23 cellular contexts compared by ENCODE assay signal in genomic region chr5:7464182-7464581, GRCh38.
DNase-seq lines count a peak whose midpoint lies in the region; ATAC-seq, FAIRE-seq and TF ChIP-seq lines count a peak whose summit lies in the region.
"Had no signal": no experiment of that assay in that cellular context is flagged by ENCODE, and none has a peak within 500 bp of the region (broad histone marks: within the 10 kb centered on the region; RNA-seq: fewer than 3 reads in every experiment).

No MANE protein-coding gene starts in this region.

- in situ Hi-C loops in K562 (cut with MboI), result no loop called here

- no peak for TF ChIP-seq RAD21 in K562 (CRISPR knock-in tag; conservative IDR thresholded peaks at IDR 0.05 in 1 of 2, IDR thresholded peaks at IDR 0.05 in 1 of 2)

- no TSS peak for BruUV-seq in K562 (replicated peaks; lab: Mats Ljungman, UMichigan)

- no peak for TF ChIP-seq POLR2A in K562 (conservative IDR thresholded peaks at IDR 0.05)

- H4K20me1 ChIP-seq in K562 (replicated peaks; ENCODE audit: control insufficient read depth, insufficient read depth, low read length), result no peaks in the 10 kb centered on the region

- H2AFZ ChIP-seq in K562 (ENCODE audit: low read depth, low read length), result no peak overlapping the region
- H2AFZ ChIP-seq: parathyroid adenoma had no signal

- CTCF ChIA-PET in K562 (lab: Yijun Ruan, JAX; ENCODE audit: low intra/inter-chr PET ratio), result no interaction called here

- H3K79me2 ChIP-seq in K562 (ENCODE audit: control insufficient read depth, insufficient read depth, low read length), result no peaks in the 10 kb centered on the region
- H3K79me2 ChIP-seq: parathyroid adenoma had no signal

- no peaks in the 10 kb centered on the region for H3K36me3 ChIP-seq in K562 (ENCODE audit: control insufficient read depth, insufficient read depth, low read length)
- H3K36me3 ChIP-seq in psoas muscle (ENCODE audit: insufficient read depth in 1 of 2, low read depth in 1 of 2), result no peaks in the 10 kb centered on the region
- H3K36me3 ChIP-seq: HAP-1 had no signal

- H3K9me3 Mint-ChIP-seq in mesothelial cell of epicardium, result no peaks in the 10 kb centered on the region
- H3K9me3 Mint-ChIP-seq: memory B cell had no signal

- no peak overlapping the region for H3K27ac ChIP-seq in K562 (ENCODE audit: extremely low read depth, low read depth, low read length)
- H3K27ac ChIP-seq in psoas muscle, result no peak overlapping the region
- H3K27ac ChIP-seq: parathyroid adenoma, testis had no signal

- H3K36me3 Mint-ChIP-seq in mesothelial cell of epicardium, result no peaks in the 10 kb centered on the region
- H3K36me3 Mint-ChIP-seq: activated naive CD8-positive, alpha-beta T cell; memory B cell; naive thymus-derived CD8-positive, alpha-beta T cell; stimulated activated effector memory CD8-positive, alpha-beta T cell treated with anti-CD3 and anti-CD28 coated beads, Interleukin-12 subunit alpha, Interleukin-12 subunit beta, amount 100 ng/mL, for 72 hours had no signal

- peak; percentile 42 for TF ChIP-seq CTCF in LNCaP clone FGC (IDR thresholded peaks at IDR 0.05; ENCODE audit: control insufficient read depth, extremely low read depth, insufficient read depth)
- 0 out of 6 replicates have a peak, but pooled peaks of 1 of the 3 experiments have one; percentile 12 for TF ChIP-seq CTCF in K562 (IDR thresholded peaks at IDR 0.05 in 2 of 3, conservative IDR thresholded peaks at IDR 0.05 in 1 of 3; ENCODE audit: insufficient read depth in 2 of 3, low read depth in 1 of 3, low read length in 3 of 3)
- TF ChIP-seq CTCF in psoas muscle (IDR thresholded peaks at IDR 0.05), result no peak
- TF ChIP-seq CTCF in mesothelial cell of epicardium (IDR thresholded peaks at IDR 0.05; ENCODE audit: unreplicated experiment), result no peak

- H3K4me1 Mint-ChIP-seq in mesothelial cell of epicardium, result no peaks in the 10 kb centered on the region
- H3K4me1 Mint-ChIP-seq: memory B cell; naive thymus-derived CD8-positive, alpha-beta T cell; stimulated activated effector memory CD8-positive, alpha-beta T cell treated with anti-CD3 and anti-CD28 coated beads, Interleukin-12 subunit alpha, Interleukin-12 subunit beta, amount 100 ng/mL, for 72 hours had no signal

- no peak overlapping the region for H3K4me3 ChIP-seq in LNCaP clone FGC (ENCODE audit: low read depth, low read length)
- H3K4me3 ChIP-seq in K562, result no peak overlapping the region
- H3K4me3 ChIP-seq in psoas muscle, result no peak overlapping the region
- H3K4me3 ChIP-seq: HAP-1, testis had no signal

- H3K4me1 ChIP-seq in K562 (replicated peaks in 1 of 2; ENCODE audit: control insufficient read depth in 2 of 2, insufficient read depth in 2 of 2, low read length in 2 of 2) (no peaks in the 10 kb centered on the region), psoas muscle (peaks cover 21% of the 10 kb centered on the region)
- H3K4me1 ChIP-seq: HAP-1, parathyroid adenoma, testis had no signal

- peaks cover 2% of the 10 kb centered on the region for H3K27me3 Mint-ChIP-seq in mesothelial cell of epicardium (ENCODE audit: low read depth)
- H3K27me3 Mint-ChIP-seq: activated naive CD8-positive, alpha-beta T cell; memory B cell; naive thymus-derived CD8-positive, alpha-beta T cell had no signal

- H3K9ac ChIP-seq in K562 (ENCODE audit: insufficient read depth in 1 of 2, low read depth in 2 of 2, low read length in 2 of 2), result no peak overlapping the region
- H3K9ac ChIP-seq: parathyroid adenoma had no signal

- H3K27ac Mint-ChIP-seq in mesothelial cell of epicardium, result no peak overlapping the region
- H3K27ac Mint-ChIP-seq: activated naive CD8-positive, alpha-beta T cell; memory B cell; naive thymus-derived CD8-positive, alpha-beta T cell; stimulated activated effector memory CD8-positive, alpha-beta T cell treated with anti-CD3 and anti-CD28 coated beads, Interleukin-12 subunit alpha, Interleukin-12 subunit beta, amount 100 ng/mL, for 72 hours had no signal

- H3K27me3 ChIP-seq in K562 (ENCODE audit: control insufficient read depth in 2 of 2, insufficient read depth in 2 of 2, low read length in 2 of 2) (no peaks in the 10 kb centered on the region), psoas muscle (ENCODE audit: insufficient read depth in 3 of 3, low read length in 2 of 3) (no peaks in the 10 kb centered on the region)
- H3K27me3 ChIP-seq: testis had no signal

- 0% methylated on average over 3 of the region's 3 CpGs for WGBS in K562 (ENCODE audit: insufficient coverage, low coverage, missing lambda C conversion rate)
- 61 to 76% (median 70%) methylated on average over 3 of the region's 3 CpGs for WGBS in psoas muscle, 3 donors

- H3K4me2 ChIP-seq in K562 (ENCODE audit: insufficient read depth, low read length), result no peak overlapping the region

- no peaks in the 10 kb centered on the region for H3K9me3 ChIP-seq in K562 (replicated peaks; ENCODE audit: control insufficient read depth, insufficient read depth, low read depth, low read length)
- H3K9me3 ChIP-seq in psoas muscle, result no peaks in the 10 kb centered on the region
- H3K9me3 ChIP-seq: HAP-1, testis had no signal

- TF ChIP-seq EP300 in K562 (IDR thresholded peaks at IDR 0.05; ENCODE audit: low read length), result no peak

- intact Hi-C loops in K562 (cut with micrococcal nuclease), result no loop called here
- intact Hi-C loops in psoas muscle (cut with DNase I), result loop anchor here in 1 of 2 donors (10.0 kb wide), 2 partner anchors 219 to 281 kb away; no protein-coding TSS in a partner anchor

- H3K9me1 ChIP-seq in K562 (ENCODE audit: control insufficient read depth, insufficient read depth, low read length), result no peaks in the 10 kb centered on the region

- DNase-seq in NCI-H526 (lab: John Stamatoyannopoulos, UW) (peak; percentile 7 to 38), NCI-H526 treated with DMSO at 0.1 percent for 48 hours (lab: John Stamatoyannopoulos, UW) (no peak), LNCaP clone FGC (ENCODE audit: low read depth) (no peak), K562 (ENCODE audit: extremely low read depth in 1 of 4, low spot score in 3 of 4) (no peak), psoas muscle (peak in 1 of 2 donors; percentile 57), mesothelial cell of epicardium (ENCODE audit: low spot score in 2 of 2, unreplicated experiment in 2 of 2) (no peak)
- DNase-seq: activated CD4-positive, alpha-beta T cell treated with anti-CD3 and anti-CD28 coated beads for 4 hours; effector CD4-positive, alpha-beta T cell; naive thymus-derived CD8-positive, alpha-beta T cell; NCI-H146; NCI-H345; testis had no signal

- FAIRE-seq in K562 (lab: Jason Lieb, UNC), result no peak
- FAIRE-seq: frontal cortex, TTC549 had no signal

- POLR2A ChIA-PET in K562 (lab: Yijun Ruan, JAX), result no interaction called here

- H3K4me3 Mint-ChIP-seq in mesothelial cell of epicardium, result no peak overlapping the region
- H3K4me3 Mint-ChIP-seq: activated naive CD8-positive, alpha-beta T cell; memory B cell; naive thymus-derived CD8-positive, alpha-beta T cell; stimulated activated effector memory CD8-positive, alpha-beta T cell treated with anti-CD3 and anti-CD28 coated beads, Interleukin-12 subunit alpha, Interleukin-12 subunit beta, amount 100 ng/mL, for 72 hours had no signal

- ATAC-seq in K562, result 0 out of 3 replicates have a peak, but pooled peaks have one; percentile 34
- ATAC-seq in psoas muscle, result peak; percentile 89 to 97 (median 96)
- no peak for ATAC-seq in GM18868 (IDR thresholded peaks at IDR 0.05; ENCODE audit: unreplicated experiment)
- no peak for ATAC-seq in GM21717 (IDR thresholded peaks at IDR 0.05; ENCODE audit: unreplicated experiment)
- ATAC-seq: esophagus mucosa; naive thymus-derived CD8-positive, alpha-beta T cell; Right ventricle myocardium inferior; stimulated activated effector memory CD8-positive, alpha-beta T cell treated with anti-CD3 and anti-CD28 coated beads, Interleukin-12 subunit alpha, Interleukin-12 subunit beta, amount 100 ng/mL, for 72 hours had no signal

TF ChIP-seq in K562, 482 proteins besides CTCF, POLR2A, EP300 and RAD21 (continues in another document):
- no peak for TF ChIP-seq LEF1 (IDR thresholded peaks at IDR 0.05)
- TF ChIP-seq ZNF146 (CRISPR knock-in tag; IDR thresholded peaks at IDR 0.05; ENCODE audit: unreplicated experiment), result no peak
- no peak for TF ChIP-seq HMBOX1 (IDR thresholded peaks at IDR 0.05)
- TF ChIP-seq MYNN (IDR thresholded peaks at IDR 0.05), result no peak
- TF ChIP-seq MYNN (CRISPR knock-in tag; IDR thresholded peaks at IDR 0.05), result no peak
- no peak for TF ChIP-seq ZNF445 (CRISPR knock-in tag; IDR thresholded peaks at IDR 0.05; ENCODE audit: low read depth)
- no peak for TF ChIP-seq KAT2B (IDR thresholded peaks at IDR 0.05; ENCODE audit: low read depth, low read length)
- TF ChIP-seq ATF7 (IDR thresholded peaks at IDR 0.05), result no peak
- TF ChIP-seq USF2 (CRISPR knock-in tag; IDR thresholded peaks at IDR 0.05), result no peak
- TF ChIP-seq MCM7 (IDR thresholded peaks at IDR 0.05), result no peak
- TF ChIP-seq FOXP1 (CRISPR knock-in tag; IDR thresholded peaks at IDR 0.05), result no peak
- no peak for TF ChIP-seq ZNF239 (CRISPR knock-in tag; IDR thresholded peaks at IDR 0.05)
- no peak for TF ChIP-seq ETS1 (conservative IDR thresholded peaks at IDR 0.05; ENCODE audit: control insufficient read depth, low read depth, low read length)

Comparison
In these comparisons a context has a peak if more than half of its experiments do, and no peak if none do; other contexts are left out.
1. DNase-seq: peak in NCI-H526 (2 of 2); none in NCI-H526 treated with DMSO at 0.1 percent for 48 hours (single experiment), LNCaP clone FGC (single experiment), K562 (0 of 4) and mesothelial cell of epicardium (0 of 2).
2. ATAC-seq: peak in K562 (single experiment) and psoas muscle (4 of 4); none in GM18868 (single experiment) and GM21717 (single experiment).